Comparison of ENCODE assay signal across 12 cellular contexts in the genomic region with DNA sequence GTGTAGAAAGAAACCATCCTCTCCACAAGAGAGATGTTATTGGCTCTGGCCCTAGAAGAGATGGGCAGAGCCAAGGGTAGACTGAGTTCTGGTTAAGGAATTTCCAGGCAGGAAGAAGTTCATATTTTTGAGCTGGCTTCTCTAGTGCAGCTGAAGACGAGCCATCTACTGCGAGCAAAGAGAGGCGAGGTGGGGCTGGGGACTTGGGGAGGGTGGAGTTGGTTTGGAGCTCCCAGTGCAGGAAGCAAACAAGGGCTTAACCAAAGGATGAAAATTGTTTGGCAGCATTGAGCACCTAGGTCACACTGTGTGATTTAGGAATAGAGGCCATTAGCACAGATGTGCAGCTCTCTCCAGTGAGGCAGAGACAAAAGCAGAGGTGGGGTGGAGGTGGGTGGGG.
DNase-seq lines count a peak whose midpoint lies in the region; ATAC-seq and TF ChIP-seq lines count a peak whose summit lies in the region.
"Had no signal": no experiment of that assay in that cellular context is flagged by ENCODE, and none has a peak within 500 bp of the region (broad histone marks: within the 10 kb centered on the region; RNA-seq: fewer than 3 reads in every experiment).

No MANE protein-coding gene starts in this region.

- peaks cover 12% of the 10 kb centered on the region for H3F3A ChIP-seq in smooth muscle cell (ENCODE audit: low read depth)

- H3K4me1 ChIP-seq in BLaER1 (peaks cover 90% of the 10 kb centered on the region), adipocyte (ENCODE audit: control insufficient read depth, insufficient read depth, low read length) (peaks cover 62% of the 10 kb centered on the region), smooth muscle cell (ENCODE audit: low read depth) (peaks cover 26% of the 10 kb centered on the region)

- TF ChIP-seq CTCF in smooth muscle cell (IDR thresholded peaks at IDR 0.05; ENCODE audit: borderline replicate concordance, insufficient read depth, poor library complexity, severe bottlenecking) (no peak), GM20000 (IDR thresholded peaks at IDR 0.05; ENCODE audit: extremely low read depth, missing control alignments) (no peak)

- H3K4me2 ChIP-seq in BLaER1 = peak overlapping the region; percentile 57
- H3K4me2 ChIP-seq in smooth muscle cell = no peak overlapping the region
- H3K4me2 ChIP-seq: KMS-11 had no signal

- H2AFZ ChIP-seq in smooth muscle cell (ENCODE audit: low read depth) = no peak overlapping the region

- H3K9me3 ChIP-seq in BLaER1 = peaks cover 13% of the 10 kb centered on the region
- no peaks in the 10 kb centered on the region for H3K9me3 ChIP-seq in adipocyte (ENCODE audit: control insufficient read depth, low read length)
- no peaks in the 10 kb centered on the region for H3K9me3 ChIP-seq in smooth muscle cell (replicated peaks; ENCODE audit: low read depth)

- no peak overlapping the region for H3K4me3 ChIP-seq in BLaER1
- no peak overlapping the region for H3K4me3 ChIP-seq in adipocyte (ENCODE audit: low read length)
- no peak overlapping the region for H3K4me3 ChIP-seq in smooth muscle cell

- no peak for DNase-seq in adipocyte (ENCODE audit: low read depth)
- peak; percentile 22 for DNase-seq in islet precursor cell
- DNase-seq in smooth muscle cell (lab: John Stamatoyannopoulos, UW; ENCODE audit: unreplicated experiment) = no peak
- DNase-seq in OCI-M1 (lab: John Stamatoyannopoulos, UW) = no peak
- no peak for DNase-seq in GM20000 (ENCODE audit: low spot score)
- DNase-seq in AG20443 (ENCODE audit: low spot score) = no peak
- DNase-seq: naive thymus-derived CD4-positive, alpha-beta T cell; NCI-H187 treated with DMSO at 0.1 percent for 48 hours had no signal

- H4K20me1 ChIP-seq in BLaER1 = no peaks in the 10 kb centered on the region
- no peaks in the 10 kb centered on the region for H4K20me1 ChIP-seq in smooth muscle cell (ENCODE audit: low read depth)

- ATAC-seq in HG03045 (IDR thresholded peaks at IDR 0.05; ENCODE audit: unreplicated experiment) = no peak
- ATAC-seq: activated naive CD4-positive, alpha-beta T cell treated with anti-CD3 and anti-CD28 coated beads, Interleukin-2, amount 50 U/mL, for 72 hours; naive thymus-derived CD4-positive, alpha-beta T cell had no signal

- H3K27me3 ChIP-seq in BLaER1 = no peaks in the 10 kb centered on the region
- H3K27me3 ChIP-seq in adipocyte (replicated peaks; ENCODE audit: control insufficient read depth, insufficient read depth, low read length) = no peaks in the 10 kb centered on the region
- no peaks in the 10 kb centered on the region for H3K27me3 ChIP-seq in smooth muscle cell (ENCODE audit: low read depth)

- H3K79me2 ChIP-seq in smooth muscle cell (ENCODE audit: low read depth) = no peaks in the 10 kb centered on the region

- WGBS in smooth muscle cell (ENCODE audit: low lambda C conversion rate) = 94% methylated on average over 3 of the region's 3 CpGs

- peak overlapping the region; percentile 44 for H3K27ac ChIP-seq in BLaER1
- peak overlapping the region; percentile 35 for H3K27ac ChIP-seq in smooth muscle cell (ENCODE audit: low read depth)
- H3K27ac ChIP-seq: KMS-11 had no signal

- H3K9ac ChIP-seq in BLaER1 (no peak overlapping the region), adipocyte (ENCODE audit: low read length) (peak overlapping the region; percentile 36), smooth muscle cell (ENCODE audit: low read depth) (no peak overlapping the region)
- H3K9ac ChIP-seq: KMS-11 had no signal

- H3K36me3 ChIP-seq in BLaER1 (peaks cover 5% of the 10 kb centered on the region; the same call in 1 of the 2 replicates), adipocyte (ENCODE audit: control insufficient read depth, insufficient read depth, low read length, severe bottlenecking) (no peaks in the 10 kb centered on the region), smooth muscle cell (ENCODE audit: low read depth) (no peaks in the 10 kb centered on the region)
